Comparison of ENCODE assay signal across 28 cellular contexts in genomic region chr3:143750856-143751255, GRCh38.
DNase-seq lines count a peak whose midpoint lies in the region; ATAC-seq and TF ChIP-seq lines count a peak whose summit lies in the region.
"Had no signal": no experiment of that assay in that cellular context is flagged by ENCODE, and none has a peak within 500 bp of the region (broad histone marks: within the 10 kb centered on the region; RNA-seq: fewer than 3 reads in every experiment).

No MANE protein-coding gene starts in this region.

- CTCF ChIA-PET in activated naive CD4-positive, alpha-beta T cell treated with anti-CD3 and anti-CD28 coated beads, Interleukin-2, amount 10 ng/mL, durations not matched to agents 7 days and 5 days (lab: Charles Lee): no interaction called here
- CTCF ChIA-PET in Caco-2 (lab: Charles Lee): no interaction called here

- no peaks in the 10 kb centered on the region for H3K79me1 ChIP-seq in neuronal stem cell (ENCODE audit: low read depth, low read length)

- DNase-seq in activated naive CD4-positive, alpha-beta T cell treated with anti-CD3 and anti-CD28 coated beads, Interleukin-2, amount 10 ng/mL, durations not matched to agents 7 days and 5 days: no peak
- no peak for DNase-seq in activated naive CD4-positive, alpha-beta T cell treated with anti-CD3 and anti-CD28 coated beads, Interleukin-2, amount 50 U/mL, for 16 hours
- DNase-seq in DMS53 treated with DMSO at 0.1 percent for 48 hours (lab: John Stamatoyannopoulos, UW; ENCODE audit: unreplicated experiment): peak; percentile 64
- DNase-seq in NCI-H748 treated with DMSO at 0.1 percent for 48 hours (lab: John Stamatoyannopoulos, UW): peak; percentile 48
- no peak for DNase-seq in neuronal stem cell (ENCODE audit: low spot score)
- DNase-seq in occipital lobe (lab: John Stamatoyannopoulos, UW): no peak
- DNase-seq in foreskin keratinocyte: no peak
- no peak for DNase-seq in Caco-2
- DNase-seq: activated CD8-positive, alpha-beta memory T cell treated with anti-CD3 and anti-CD28 coated beads, Interleukin-2, amount 50 U/mL, for 4 hours; cortex of kidney; foreskin melanocyte; left cardiac atrium; NCI-H187 treated with DMSO at 0.1 percent for 48 hours; NCI-H2227 treated with DMSO at 0.1 percent for 48 hours; stimulated activated CD4-positive, alpha-beta T cell treated with anti-CD3 and anti-CD28 coated beads, Interleukin-12 subunit alpha, Interleukin-12 subunit beta, amount 100 ng/mL, for 4 hours; stimulated activated CD4-positive, alpha-beta T cell treated with anti-CD3 and anti-CD28 coated beads, Interleukin-4, amount 100 ng/mL, for 1 hour had no signal

- H3K27ac Mint-ChIP-seq in activated naive CD4-positive, alpha-beta T cell treated with anti-CD3 and anti-CD28 coated beads, Interleukin-2, amount 10 ng/mL, durations not matched to agents 7 days and 5 days: peak overlapping the region; percentile 97
- no peak overlapping the region for H3K27ac Mint-ChIP-seq in Caco-2 (ENCODE audit: unreplicated experiment)

- no CpG with 5 or more reads among the region's 1 CpG for WGBS in neuronal stem cell (ENCODE audit: extremely low coverage in 2 of 2, insufficient read length in 2 of 2, insufficient replicate concordance in 1 of 2), 2 donors

- no peak overlapping the region for H3K9ac ChIP-seq in neuronal stem cell (ENCODE audit: low read depth, low read length, poor library complexity)
- H3K9ac ChIP-seq: KMS-11 had no signal

- H3K36me3 ChIP-seq in neuronal stem cell (replicated peaks in 1 of 2; ENCODE audit: control insufficient read depth in 2 of 2, insufficient read depth in 2 of 2, low read length in 2 of 2): no peaks in the 10 kb centered on the region
- no peaks in the 10 kb centered on the region for H3K36me3 ChIP-seq in Caco-2 (ENCODE audit: control insufficient read depth, insufficient read depth, low read length)
- H3K36me3 ChIP-seq: ascending aorta, prostate gland, suprapubic skin had no signal

- H3K27me3 ChIP-seq in neuronal stem cell (ENCODE audit: control insufficient read depth in 3 of 3, insufficient read depth in 3 of 3, low read depth in 1 of 3, low read length in 3 of 3) (peaks cover 0 to 1% (median 0%) of the 10 kb centered on the region in 3 experiments), foreskin keratinocyte (no peaks in the 10 kb centered on the region), Caco-2 (replicated peaks; ENCODE audit: control insufficient read depth, insufficient read depth, low read length) (no peaks in the 10 kb centered on the region)
- H3K27me3 ChIP-seq: ascending aorta, hepatocyte, suprapubic skin had no signal

- peaks cover 43% of the 10 kb centered on the region for H3K4me1 Mint-ChIP-seq in activated naive CD4-positive, alpha-beta T cell treated with anti-CD3 and anti-CD28 coated beads, Interleukin-2, amount 10 ng/mL, durations not matched to agents 7 days and 5 days
- no peaks in the 10 kb centered on the region for H3K4me1 Mint-ChIP-seq in Caco-2 (ENCODE audit: low read depth, unreplicated experiment)

- no peak overlapping the region for H3K23ac ChIP-seq in neuronal stem cell (ENCODE audit: low read depth, low read length, poor library complexity)

- TF ChIP-seq CTCF in foreskin keratinocyte (conservative IDR thresholded peaks at IDR 0.05) (no peak), Caco-2 (IDR thresholded peaks at IDR 0.05; ENCODE audit: insufficient read depth in 1 of 2, low read depth in 1 of 2, low read length in 1 of 2, severe bottlenecking in 1 of 2, unreplicated experiment in 1 of 2) (no peak)

- peaks cover 5% of the 10 kb centered on the region for H3K36me3 Mint-ChIP-seq in activated naive CD4-positive, alpha-beta T cell treated with anti-CD3 and anti-CD28 coated beads, Interleukin-2, amount 10 ng/mL, durations not matched to agents 7 days and 5 days
- H3K36me3 Mint-ChIP-seq in Caco-2 (ENCODE audit: insufficient read depth, unreplicated experiment): no peaks in the 10 kb centered on the region
- H3K36me3 Mint-ChIP-seq: activated naive CD4-positive, alpha-beta T cell treated with anti-CD3 and anti-CD28 coated beads, Interleukin-2, amount 50 U/mL, for 24 hours had no signal

- H3K27ac ChIP-seq in neuronal stem cell (replicated peaks; ENCODE audit: low read length) (no peak overlapping the region), foreskin keratinocyte (no peak overlapping the region)
- H3K27ac ChIP-seq: ascending aorta, hepatocyte, HL-60, KMS-11, prostate gland, SK-N-MC, suprapubic skin had no signal

- no peak overlapping the region for H2AK5ac ChIP-seq in neuronal stem cell (ENCODE audit: low read depth, low read length)

- no TSS peak for BruUV-seq in Caco-2 (replicated peaks; lab: Mats Ljungman, UMichigan)

- H3K9me3 ChIP-seq in neuronal stem cell (replicated peaks in 1 of 2; ENCODE audit: control insufficient read depth in 2 of 2, insufficient read depth in 1 of 2, low read depth in 1 of 2, low read length in 2 of 2) (no peaks in the 10 kb centered on the region), Caco-2 (no peaks in the 10 kb centered on the region)
- H3K9me3 ChIP-seq: ascending aorta, prostate gland, suprapubic skin had no signal

- H3K14ac ChIP-seq in neuronal stem cell (ENCODE audit: low read length): no peak overlapping the region

- no peak overlapping the region for H2AFZ ChIP-seq in neuronal stem cell (ENCODE audit: low read length)
- H2AFZ ChIP-seq: hepatocyte had no signal

- H2BK12ac ChIP-seq in neuronal stem cell (ENCODE audit: low read length): no peak overlapping the region

- POLR2A ChIA-PET in Caco-2 (lab: Charles Lee): no interaction called here

- no peak overlapping the region for H3K4me3 ChIP-seq in neuronal stem cell (ENCODE audit: low read length in 2 of 2)
- no peak overlapping the region for H3K4me3 ChIP-seq in Caco-2 (ENCODE audit: low read depth, low read length)
- H3K4me3 ChIP-seq: ascending aorta, hepatocyte, prostate gland, SK-N-MC, suprapubic skin had no signal

- no peaks in the 10 kb centered on the region for H3K27me3 Mint-ChIP-seq in activated naive CD4-positive, alpha-beta T cell treated with anti-CD3 and anti-CD28 coated beads, Interleukin-2, amount 10 ng/mL, durations not matched to agents 7 days and 5 days
- peaks cover 18% of the 10 kb centered on the region for H3K27me3 Mint-ChIP-seq in Caco-2 (ENCODE audit: insufficient read depth, unreplicated experiment)
- H3K27me3 Mint-ChIP-seq: activated naive CD4-positive, alpha-beta T cell treated with anti-CD3 and anti-CD28 coated beads, Interleukin-2, amount 50 U/mL, for 24 hours; memory B cell had no signal

- no peak overlapping the region for H3K4me2 ChIP-seq in neuronal stem cell (ENCODE audit: insufficient read depth, low read length, poor library complexity, severe bottlenecking)
- H3K4me2 ChIP-seq: hepatocyte, KMS-11 had no signal

- no peak overlapping the region for H3K4me3 Mint-ChIP-seq in activated naive CD4-positive, alpha-beta T cell treated with anti-CD3 and anti-CD28 coated beads, Interleukin-2, amount 10 ng/mL, durations not matched to agents 7 days and 5 days
- no peak overlapping the region for H3K4me3 Mint-ChIP-seq in Caco-2 (ENCODE audit: unreplicated experiment)
- H3K4me3 Mint-ChIP-seq: CD14-positive monocyte had no signal

- H4K91ac ChIP-seq in neuronal stem cell (ENCODE audit: low read depth, low read length, poor library complexity): no peak overlapping the region

- H2BK120ac ChIP-seq in neuronal stem cell (ENCODE audit: low read depth, low read length): no peak overlapping the region

- H2BK15ac ChIP-seq in neuronal stem cell (ENCODE audit: low read length): no peak overlapping the region

- no peak for ATAC-seq in foreskin keratinocyte
- ATAC-seq: esophagus mucosa, left cardiac atrium had no signal

- H3K18ac ChIP-seq in neuronal stem cell (ENCODE audit: low read length): peak overlapping the region; percentile 14

- H3K4ac ChIP-seq in neuronal stem cell (ENCODE audit: low read length): no peak overlapping the region

- intact Hi-C loops in Caco-2 (cut with micrococcal nuclease; ENCODE audit: unreplicated experiment): no loop called here

- peaks cover 0 to 5% of the 10 kb centered on the region in 2 donors for H3K4me1 ChIP-seq in neuronal stem cell (ENCODE audit: control insufficient read depth in 2 of 2, insufficient read depth in 1 of 2, low read depth in 1 of 2, low read length in 2 of 2)
- H3K4me1 ChIP-seq in foreskin keratinocyte: no peaks in the 10 kb centered on the region
- no peaks in the 10 kb centered on the region for H3K4me1 ChIP-seq in Caco-2
- H3K4me1 ChIP-seq: ascending aorta, prostate gland, suprapubic skin had no signal

- H4K8ac ChIP-seq in neuronal stem cell (ENCODE audit: low read depth, low read length): no peak overlapping the region

- no peak overlapping the region for H2BK5ac ChIP-seq in neuronal stem cell (ENCODE audit: low read length)

- H3K9me3 Mint-ChIP-seq in activated naive CD4-positive, alpha-beta T cell treated with anti-CD3 and anti-CD28 coated beads, Interleukin-2, amount 10 ng/mL, durations not matched to agents 7 days and 5 days: no peaks in the 10 kb centered on the region
- H3K9me3 Mint-ChIP-seq in Caco-2 (ENCODE audit: unreplicated experiment): no peaks in the 10 kb centered on the region
- H3K9me3 Mint-ChIP-seq: activated naive CD4-positive, alpha-beta T cell treated with anti-CD3 and anti-CD28 coated beads, Interleukin-2, amount 50 U/mL, for 24 hours; activated T-helper 1 cell treated with anti-CD3 and anti-CD28 coated beads, Interleukin-12 subunit alpha, Interleukin-12 subunit beta, Interleukin-2, Interleukin-4 antibody, amounts not matched to agents 30 ng/mL and 10 ng/mL and 1 ng/mL, durations not matched to agents 14 hours and 24 hours and 36 hours; CD14-positive monocyte; memory B cell had no signal

Comparison
In these comparisons a context has a peak if more than half of its experiments do, and no peak if none do; other contexts are left out.
1. DNase-seq: peak in DMS53 treated with DMSO at 0.1 percent for 48 hours (single experiment) and NCI-H748 treated with DMSO at 0.1 percent for 48 hours (single experiment); none in activated naive CD4-positive, alpha-beta T cell treated with anti-CD3 and anti-CD28 coated beads, Interleukin-2, amount 10 ng/mL, durations not matched to agents 7 days and 5 days (single experiment), activated naive CD4-positive, alpha-beta T cell treated with anti-CD3 and anti-CD28 coated beads, Interleukin-2, amount 50 U/mL, for 16 hours (single experiment), neuronal stem cell (single experiment), occipital lobe (single experiment), foreskin keratinocyte (0 of 2) and Caco-2 (0 of 2).